ENCODE assay signal across 23 cellular contexts in the genomic region with DNA sequence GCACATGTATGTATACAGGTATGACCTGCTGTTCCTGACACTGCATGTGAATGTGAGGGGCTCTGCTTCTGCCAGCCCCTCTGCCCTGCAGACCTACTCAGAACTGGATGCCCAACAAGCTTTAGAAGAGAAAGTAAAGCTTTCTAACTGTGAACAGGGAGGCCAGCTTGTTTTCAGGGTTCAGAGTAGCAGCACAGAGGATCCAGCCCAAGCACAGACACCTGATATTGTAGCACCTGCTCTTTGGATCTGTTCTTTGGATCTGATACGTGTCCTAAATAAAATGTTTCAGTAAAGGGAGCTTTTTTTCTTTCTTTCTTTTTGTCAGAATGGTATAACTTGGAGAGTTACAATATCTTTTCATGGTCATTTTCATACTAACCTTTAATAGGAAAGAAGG.
"Had no signal": no experiment of that assay in that cellular context is flagged by ENCODE, and none has a peak within 500 bp of the region (broad histone marks: within the 10 kb centered on the region; RNA-seq: fewer than 3 reads in every experiment).

No MANE protein-coding gene starts in this region.

- H3K4me3 ChIP-seq: MG63 had no signal

- DNase-seq: IMR-90; Karpas-422; KG1; MG63; NCI-H1105; NCI-H1417; NCI-H1436 treated with DMSO at 0.1 percent for 48 hours; NCI-H1694; NCI-H187 treated with DMSO at 0.1 percent for 48 hours; NCI-H2029 treated with DMSO at 0.1 percent for 48 hours; NCI-H2107; NCI-H2227 treated with DMSO at 0.1 percent for 48 hours; NCI-H524; NCI-H526 treated with DMSO at 0.1 percent for 48 hours; NCI-H748 treated with DMSO at 0.1 percent for 48 hours; NK-92 treated with Interleukin-12 subunit alpha and Interleukin-12 subunit beta, amount 100 ng/mL, for 24 hours; PC-3; SHP77; SK-N-SH; SW 1271 had no signal

- H3K27ac ChIP-seq: RWPE1 had no signal

- H3K27me3 ChIP-seq: MG63 had no signal

- ATAC-seq: HepG2, Panc1, PC-3 had no signal

- H3K9me3 ChIP-seq: MG63, SK-N-SH had no signal
